8 cellular contexts compared by ENCODE assay signal in genomic region chr17:49677134-49677932, GRCh38. TPM values are rescaled to one million over a fixed set of nuclear protein-coding genes. Genes with fewer than 3 reads are reported as not detected.
DNase-seq lines count a peak whose midpoint lies in the region; ATAC-seq, FAIRE-seq and TF ChIP-seq lines count a peak whose summit lies in the region.

No MANE protein-coding gene starts in this region.

- H3K79me2 ChIP-seq in endothelial cell of umbilical vein (ENCODE audit: control insufficient read depth, insufficient read depth, low read length), result peaks cover 45% of the 10 kb centered on the region

- peaks cover 9% of the 10 kb centered on the region for H3K4me1 ChIP-seq in HUES6 (ENCODE audit: control insufficient read depth, insufficient read depth, low read length)
- no peaks in the 10 kb centered on the region for H3K4me1 ChIP-seq in NT2/D1 (ENCODE audit: insufficient read depth, insufficient read length)
- peaks cover 10% of the 10 kb centered on the region for H3K4me1 ChIP-seq in endothelial cell of umbilical vein (ENCODE audit: control insufficient read depth, extremely low read depth, insufficient read depth, low read length)

- dilution Hi-C loops in endothelial cell of umbilical vein (cut with MboI; ENCODE audit: extremely low pct_ligation_motif_present, low sequenced_read_pairs), result no loop called here

- ATAC-seq in GM19467 (IDR thresholded peaks at IDR 0.05; ENCODE audit: unreplicated experiment), result peak; percentile 46

- H3K4me2 ChIP-seq in endothelial cell of umbilical vein (ENCODE audit: insufficient read depth, low read length), result peak overlapping the region; percentile 87

- peak overlapping the region; percentile 13 for H2AFZ ChIP-seq in endothelial cell of umbilical vein (ENCODE audit: low read depth, low read length)

- H3K4me1 Mint-ChIP-seq in CD14-positive monocyte (peaks cover 49% of the 10 kb centered on the region), mesothelial cell of epicardium (peaks cover 33% of the 10 kb centered on the region)

- H4K20me1 ChIP-seq in endothelial cell of umbilical vein (replicated peaks; ENCODE audit: control insufficient read depth, extremely low read depth, insufficient read depth, low read length), result no peaks in the 10 kb centered on the region

- peak; percentile 97 for DNase-seq in CD14-positive monocyte (ENCODE audit: low spot score)
- DNase-seq in NT2/D1 (ENCODE audit: low read depth, low spot score), result peak; percentile 81
- DNase-seq in activated CD8-positive, alpha-beta memory T cell treated with anti-CD3 and anti-CD28 coated beads, Interleukin-2, amount 50 U/mL, for 4 hours, result peak; percentile 97
- DNase-seq in endothelial cell of umbilical vein (ENCODE audit: low read depth, low spot score), result peak; percentile 96
- DNase-seq in mesothelial cell of epicardium (ENCODE audit: low spot score in 2 of 2, unreplicated experiment in 2 of 2), result peak; percentile 98 to 99
- peak; percentile 96 for DNase-seq in stimulated activated CD8-positive, alpha-beta memory T cell treated with anti-CD3 and anti-CD28 coated beads, Interleukin-15, amount 100 ng/mL, for 24 hours (ENCODE audit: low read depth)

- peak overlapping the region; percentile 1; the same call in 1 of the 2 replicates for H3K27ac ChIP-seq in HUES6 (ENCODE audit: low read depth, low read length)
- peak overlapping the region; percentile 45 for H3K27ac ChIP-seq in endothelial cell of umbilical vein (ENCODE audit: insufficient read depth, low read depth, low read length)

- CTCF ChIA-PET in endothelial cell of umbilical vein (lab: Charles Lee), result interaction anchor here (0.6 to 1.3 kb wide), 15 partner anchors 10 to 120 kb away, joined by 3 to 19 read pairs (median 4); partner anchors contain the start of gene SLC35B1

- FAIRE-seq in endothelial cell of umbilical vein (lab: Jason Lieb, UNC), result peak; percentile 89

- TSS peak; percentile 35 for BruUV-seq in endothelial cell of umbilical vein (replicated peaks; lab: Mats Ljungman, UMichigan)

- no peaks in the 10 kb centered on the region for H3K9me1 ChIP-seq in endothelial cell of umbilical vein (replicated peaks; ENCODE audit: control insufficient read depth, extremely low read depth, insufficient read depth, low read length)

- intact Hi-C loops in CD14-positive monocyte (cut with micrococcal nuclease) (no loop called here), endothelial cell of umbilical vein (cut with micrococcal nuclease) (loop anchor here (1.0 to 5.0 kb wide), 2 partner anchors 31 to 55 kb away; no protein-coding TSS in a partner anchor)

- peaks cover 3% of the 10 kb centered on the region; the same call in 1 of the 2 replicates for H3K9me3 ChIP-seq in HUES6 (ENCODE audit: control insufficient read depth, insufficient read depth, low read depth, low read length)
- peaks cover 5% of the 10 kb centered on the region; the same call in 1 of the 2 replicates for H3K9me3 ChIP-seq in NT2/D1 (ENCODE audit: insufficient read depth, low read length)
- H3K9me3 ChIP-seq in endothelial cell of umbilical vein (replicated peaks; ENCODE audit: control insufficient read depth, insufficient read depth, low read length), result no peaks in the 10 kb centered on the region

- peak overlapping the region; percentile 98 to 100 (median 100) for H3K27ac Mint-ChIP-seq in CD14-positive monocyte
- peak overlapping the region; percentile 98 for H3K27ac Mint-ChIP-seq in mesothelial cell of epicardium

- TF ChIP-seq POLR2A in endothelial cell of umbilical vein (IDR thresholded peaks at IDR 0.05; ENCODE audit: low read depth, low read length), result peak; percentile 62

- H3K9ac ChIP-seq in HUES6 (ENCODE audit: low read length) (peak overlapping the region; percentile 46), NT2/D1 (ENCODE audit: insufficient read length, low read depth) (peak overlapping the region; percentile 86), endothelial cell of umbilical vein (replicated peaks; ENCODE audit: extremely low read depth, insufficient read depth, low read length) (peak overlapping the region; percentile 74)

- H3K4me3 Mint-ChIP-seq in CD14-positive monocyte, result peak overlapping the region; percentile 91 to 95
- peak overlapping the region; percentile 89 for H3K4me3 Mint-ChIP-seq in mesothelial cell of epicardium

- H3K27me3 ChIP-seq in HUES6 (ENCODE audit: control insufficient read depth, insufficient read depth, low read length) (no peaks in the 10 kb centered on the region), NT2/D1 (ENCODE audit: insufficient read depth, insufficient read length) (no peaks in the 10 kb centered on the region), endothelial cell of umbilical vein (ENCODE audit: control insufficient read depth in 2 of 2, insufficient read depth in 2 of 2, low read length in 2 of 2) (no peaks in the 10 kb centered on the region)

- H3K36me3 ChIP-seq in HUES6 (ENCODE audit: control insufficient read depth, insufficient read depth, low read length) (peaks cover 3% of the 10 kb centered on the region; the same call in 1 of the 2 replicates), NT2/D1 (ENCODE audit: insufficient read depth, insufficient read length, low read length) (peaks cover 11% of the 10 kb centered on the region), endothelial cell of umbilical vein (ENCODE audit: control insufficient read depth in 2 of 2, extremely low read depth in 1 of 2, insufficient read depth in 2 of 2, low read length in 2 of 2) (no peaks in the 10 kb centered on the region)

- no peaks in the 10 kb centered on the region for H3K9me3 Mint-ChIP-seq in CD14-positive monocyte
- peaks cover 4% of the 10 kb centered on the region for H3K9me3 Mint-ChIP-seq in mesothelial cell of epicardium

- POLR2A ChIA-PET in endothelial cell of umbilical vein (lab: Charles Lee), result interaction anchor here (0.5 to 1.0 kb wide), 8 partner anchors 11 to 261 kb away, joined by 3 to 10 read pairs (median 4); partner anchors contain the start of gene FAM117A

- H3K4me3 ChIP-seq in HUES6 (ENCODE audit: low read depth, low read length) (peak overlapping the region; percentile 64), NT2/D1 (ENCODE audit: insufficient read length, low read depth) (peak overlapping the region; percentile 48), endothelial cell of umbilical vein (replicated peaks in 1 of 3; ENCODE audit: insufficient read depth in 1 of 3, low read depth in 1 of 3, low read length in 3 of 3) (peak overlapping the region; percentile 38 to 86 (median 75))

- H3K27me3 Mint-ChIP-seq in CD14-positive monocyte (ENCODE audit: low read depth in 3 of 3) (peaks cover 0 to 4% (median 0%) of the 10 kb centered on the region in 3 donors), mesothelial cell of epicardium (ENCODE audit: low read depth) (peaks cover 3% of the 10 kb centered on the region)

- H3K36me3 Mint-ChIP-seq in CD14-positive monocyte (peaks cover 12 to 17% of the 10 kb centered on the region in 2 donors), mesothelial cell of epicardium (peaks cover 10% of the 10 kb centered on the region)

- no peak for TF ChIP-seq CTCF in CD14-positive monocyte (IDR thresholded peaks at IDR 0.05)
- no peak for TF ChIP-seq CTCF in endothelial cell of umbilical vein (IDR thresholded peaks at IDR 0.05; ENCODE audit: extremely low read depth in 1 of 2, insufficient read depth in 1 of 2, low read depth in 1 of 2, low read length in 2 of 2)
- no peak for TF ChIP-seq CTCF in mesothelial cell of epicardium (IDR thresholded peaks at IDR 0.05; ENCODE audit: unreplicated experiment)

TF ChIP-seq in endothelial cell of umbilical vein, 7 proteins besides CTCF, POLR2A, EP300 and RAD21:
- TF ChIP-seq JUN (IDR thresholded peaks at IDR 0.05; ENCODE audit: borderline replicate concordance, insufficient read depth, insufficient read length, low read depth), result no peak
- no peak for TF ChIP-seq EZH2 (IDR thresholded peaks at IDR 0.05; ENCODE audit: borderline replicate concordance, low read depth, low read length, severe bottlenecking)
- no peak for TF ChIP-seq GATA2 (IDR thresholded peaks at IDR 0.05; ENCODE audit: insufficient read depth, insufficient read length, low read depth, low read length)
- TF ChIP-seq FOS (IDR thresholded peaks at IDR 0.05; ENCODE audit: borderline replicate concordance, insufficient read depth, low read length), result no peak
- TF ChIP-seq MAX (IDR thresholded peaks at IDR 0.05; ENCODE audit: insufficient read depth, insufficient read length), result no peak
- TF ChIP-seq POLR2AphosphoS5 (IDR thresholded peaks at IDR 0.05; ENCODE audit: insufficient read depth, low read depth, low read length), result no peak
- TF ChIP-seq MYC (IDR thresholded peaks at IDR 0.05; ENCODE audit: low read depth, low read length), result no peak

RNA-seq across cellular contexts. Expression of gene SPOP, which starts 0.6 kb away (rescaled TPM):
- polyA plus RNA-seq in CD14-positive monocyte, result 10 to 100 TPM; 63.2 to 65.5 TPM
- 61.0 and 61.9 TPM in 2 replicates for total RNA-seq in endothelial cell of umbilical vein
- 46.9 and 55.5 TPM in 2 replicates for polyA plus RNA-seq in endothelial cell of umbilical vein
- 42.6 and 43.6 TPM in 2 replicates for polyA plus RNA-seq in endothelial cell of umbilical vein (2011; cell fraction: cytosol; rRNA removed)
- 85.1 and 105 TPM in 2 replicates for polyA plus RNA-seq in endothelial cell of umbilical vein (2011; cell fraction: nucleus; rRNA removed)
- polyA plus RNA-seq in endothelial cell of umbilical vein (2012), result 45.0 and 51.7 TPM in 2 replicates
- 91.0 and 97.0 TPM in 2 replicates for polyA minus RNA-seq in endothelial cell of umbilical vein
- 45.3 TPM for polyA minus RNA-seq in endothelial cell of umbilical vein (2011; cell fraction: cytosol; rRNA and poly(A)+ RNA removed)
- 58.0 and 66.0 TPM in 2 replicates for polyA minus RNA-seq in endothelial cell of umbilical vein (2011; cell fraction: nucleus; rRNA and poly(A)+ RNA removed)
- 60.8 to 63.5 TPM (median 62.8 TPM) in 3 replicates for total RNA-seq in mesothelial cell of epicardium

RNA-seq across cellular contexts. Expression of gene SLC35B1, which starts 30.4 kb away (rescaled TPM):
- polyA plus RNA-seq in CD14-positive monocyte (10 to 100 TPM; 56.0 to 61.0 TPM), endothelial cell of umbilical vein (138 and 142 TPM in 2 replicates)
- total RNA-seq in endothelial cell of umbilical vein (87.0 and 96.7 TPM in 2 replicates), mesothelial cell of epicardium (67.7 to 69.2 TPM (median 69.2 TPM) in 3 replicates)
- polyA plus RNA-seq in endothelial cell of umbilical vein (2011; cell fraction: cytosol; rRNA removed), result 119 and 127 TPM in 2 replicates
- polyA plus RNA-seq in endothelial cell of umbilical vein (2011; cell fraction: nucleus; rRNA removed), result 122 and 125 TPM in 2 replicates
- polyA plus RNA-seq in endothelial cell of umbilical vein (2012), result 79.0 and 87.8 TPM in 2 replicates
- polyA minus RNA-seq in endothelial cell of umbilical vein, result 152 and 154 TPM in 2 replicates
- 36.4 TPM for polyA minus RNA-seq in endothelial cell of umbilical vein (2011; cell fraction: cytosol; rRNA and poly(A)+ RNA removed)
- 57.4 and 88.7 TPM in 2 replicates for polyA minus RNA-seq in endothelial cell of umbilical vein (2011; cell fraction: nucleus; rRNA and poly(A)+ RNA removed)

Comparison
In these comparisons a context has a peak if more than half of its experiments do, and no peak if none do; other contexts are left out.
1. Peak in every context shown above with its lines: DNase-seq, ATAC-seq, H3K4me3 ChIP-seq and H3K27ac ChIP-seq.